ENCODE assay signal across 21 cellular contexts in the genomic region with DNA sequence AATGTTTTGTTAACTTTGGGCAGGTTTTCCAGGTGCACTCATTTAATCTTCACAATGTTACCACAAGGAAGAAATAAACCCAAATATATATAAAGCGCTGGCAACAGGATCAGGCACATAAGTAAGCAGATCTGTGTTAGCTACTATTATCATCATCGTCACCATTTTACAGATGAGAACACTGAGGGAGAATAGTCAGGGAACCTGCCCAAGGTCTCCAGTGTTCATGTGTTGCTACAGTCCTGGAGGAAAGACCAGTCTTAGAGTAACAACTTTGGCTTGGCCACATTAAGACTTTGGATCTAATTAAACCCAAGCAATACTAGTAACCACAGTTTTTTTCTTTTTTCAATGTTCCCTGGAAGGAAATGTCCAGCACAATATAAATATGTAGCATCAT. TPM values are rescaled to one million over a fixed set of nuclear protein-coding genes. Genes with fewer than 3 reads are reported as not detected.
DNase-seq lines count a peak whose midpoint lies in the region; ATAC-seq and TF ChIP-seq lines count a peak whose summit lies in the region.
"Had no signal": no experiment of that assay in that cellular context is flagged by ENCODE, and none has a peak within 500 bp of the region (broad histone marks: within the 10 kb centered on the region; RNA-seq: fewer than 3 reads in every experiment).

No MANE protein-coding gene starts in this region.

- H3K9me3 ChIP-seq in GM23248 (ENCODE audit: low read depth) (no peaks in the 10 kb centered on the region), hepatocyte (ENCODE audit: low read depth) (no peaks in the 10 kb centered on the region), smooth muscle cell (replicated peaks; ENCODE audit: low read depth) (no peaks in the 10 kb centered on the region)
- H3K9me3 ChIP-seq: Caco-2, SK-N-SH had no signal

- no peak overlapping the region for H3K4me3 Mint-ChIP-seq in activated T-helper 2 cell treated with anti-CD3 and anti-CD28 coated beads, Interferon-gamma antibody, Interleukin-2, Interleukin-4, amounts not matched to agents 10 μg/mL and 5 μg/mL and 100 μg/mL, durations not matched to agents 14 hours and 24 hours and 36 hours (ENCODE audit: low read depth)
- H3K4me3 Mint-ChIP-seq: CD4-positive, alpha-beta memory T cell had no signal

- H3K4me3 ChIP-seq in GM23248 (peak overlapping the region; percentile 53), hepatocyte (no peak overlapping the region), smooth muscle cell (no peak overlapping the region)

- H3K27me3 Mint-ChIP-seq in activated T-helper 2 cell treated with anti-CD3 and anti-CD28 coated beads, Interferon-gamma antibody, Interleukin-2, Interleukin-4, amounts not matched to agents 10 μg/mL and 5 μg/mL and 100 μg/mL, durations not matched to agents 14 hours and 24 hours and 36 hours (ENCODE audit: low read depth), result no peaks in the 10 kb centered on the region

- peaks cover 99% of the 10 kb centered on the region for H3K79me2 ChIP-seq in GM23248 (ENCODE audit: insufficient read depth)
- peaks cover 66% of the 10 kb centered on the region for H3K79me2 ChIP-seq in hepatocyte
- peaks cover 50% of the 10 kb centered on the region for H3K79me2 ChIP-seq in smooth muscle cell (ENCODE audit: low read depth)

- 98% methylated on average over 2 of the region's 2 CpGs for WGBS in GM23248 (ENCODE audit: low coverage in 1 of 2, low lambda C conversion rate in 2 of 2, missing lambda C conversion rate in 2 of 2), 2 experiments
- WGBS in hepatocyte (ENCODE audit: low lambda C conversion rate, missing lambda C conversion rate), result 94% methylated on average over 2 of the region's 2 CpGs
- WGBS in smooth muscle cell (ENCODE audit: low lambda C conversion rate), result 98% methylated on average over 2 of the region's 2 CpGs

- peak overlapping the region; percentile 93 for H3K27ac ChIP-seq in GM23248
- H3K27ac ChIP-seq in hepatocyte, result peak overlapping the region; percentile 78
- peak overlapping the region; percentile 86 for H3K27ac ChIP-seq in smooth muscle cell (ENCODE audit: low read depth)
- H3K27ac ChIP-seq in substantia nigra (ENCODE audit: low read depth, low read length, poor library complexity, severe bottlenecking), result no peak overlapping the region
- H3K27ac ChIP-seq: RWPE1 had no signal

- intact Hi-C loops in activated T-helper 2 cell treated with anti-CD3 and anti-CD28 coated beads, Interferon-gamma antibody, Interleukin-2, Interleukin-4, amounts not matched to agents 10 μg/mL and 5 μg/mL and 100 μg/mL, durations not matched to agents 14 hours and 24 hours and 36 hours (cut with micrococcal nuclease), result no loop called here

- H4K20me1 ChIP-seq in GM23248 (ENCODE audit: insufficient read depth) (no peaks in the 10 kb centered on the region), hepatocyte (ENCODE audit: insufficient read depth, poor library complexity, severe bottlenecking) (no peaks in the 10 kb centered on the region), smooth muscle cell (ENCODE audit: low read depth) (no peaks in the 10 kb centered on the region)

- peaks cover 53% of the 10 kb centered on the region for H3K4me1 Mint-ChIP-seq in activated T-helper 2 cell treated with anti-CD3 and anti-CD28 coated beads, Interferon-gamma antibody, Interleukin-2, Interleukin-4, amounts not matched to agents 10 μg/mL and 5 μg/mL and 100 μg/mL, durations not matched to agents 14 hours and 24 hours and 36 hours (ENCODE audit: low read depth)
- H3K4me1 Mint-ChIP-seq: CD4-positive, alpha-beta memory T cell had no signal

- no peak for ATAC-seq in HG03439 (IDR thresholded peaks at IDR 0.05; ENCODE audit: unreplicated experiment)

- H3K27ac Mint-ChIP-seq in activated T-helper 2 cell treated with anti-CD3 and anti-CD28 coated beads, Interferon-gamma antibody, Interleukin-2, Interleukin-4, amounts not matched to agents 10 μg/mL and 5 μg/mL and 100 μg/mL, durations not matched to agents 14 hours and 24 hours and 36 hours, result peak overlapping the region; percentile 0
- H3K27ac Mint-ChIP-seq: CD4-positive, alpha-beta memory T cell had no signal

- peaks cover 31% of the 10 kb centered on the region for H3K36me3 Mint-ChIP-seq in activated T-helper 2 cell treated with anti-CD3 and anti-CD28 coated beads, Interferon-gamma antibody, Interleukin-2, Interleukin-4, amounts not matched to agents 10 μg/mL and 5 μg/mL and 100 μg/mL, durations not matched to agents 14 hours and 24 hours and 36 hours (ENCODE audit: low read depth)
- H3K36me3 Mint-ChIP-seq: CD4-positive, alpha-beta memory T cell had no signal

- no peaks in the 10 kb centered on the region for H3K9me2 ChIP-seq in GM23248 (ENCODE audit: insufficient read depth)
- no peaks in the 10 kb centered on the region for H3K9me2 ChIP-seq in hepatocyte (replicated peaks; ENCODE audit: insufficient read depth)
- H3K9me2 ChIP-seq: SK-N-SH had no signal

- H3K4me2 ChIP-seq in GM23248 (ENCODE audit: unreplicated experiment) (peak overlapping the region; percentile 99), hepatocyte (no peak overlapping the region), smooth muscle cell (no peak overlapping the region)
- H3K4me2 ChIP-seq: SK-N-SH had no signal

- peaks cover 56% of the 10 kb centered on the region for H3K36me3 ChIP-seq in GM23248 (ENCODE audit: low read depth)
- H3K36me3 ChIP-seq in hepatocyte (replicated peaks; ENCODE audit: insufficient read depth, low read depth), result no peaks in the 10 kb centered on the region
- no peaks in the 10 kb centered on the region for H3K36me3 ChIP-seq in smooth muscle cell (ENCODE audit: low read depth)

- H2AFZ ChIP-seq in GM23248 (no peak overlapping the region), hepatocyte (no peak overlapping the region), smooth muscle cell (ENCODE audit: low read depth) (no peak overlapping the region)

- in situ Hi-C loops in GM23248 (cut with MboI), result no loop called here

- TF ChIP-seq CTCF in hepatocyte (IDR thresholded peaks at IDR 0.05; ENCODE audit: poor library complexity) (no peak), smooth muscle cell (IDR thresholded peaks at IDR 0.05; ENCODE audit: borderline replicate concordance, insufficient read depth, poor library complexity, severe bottlenecking) (no peak)

- H3K9ac ChIP-seq in GM23248 (peak overlapping the region; percentile 51), smooth muscle cell (ENCODE audit: low read depth) (peak overlapping the region; percentile 53)
- H3K9ac ChIP-seq: SK-N-SH had no signal

- DNase-seq in GM23248, result no peak
- no peak for DNase-seq in activated T-helper 2 cell treated with anti-CD3 and anti-CD28 coated beads, Interferon-gamma antibody, Interleukin-2, Interleukin-4, amounts not matched to agents 10 μg/mL and 5 μg/mL and 100 μg/mL, durations not matched to agents 14 hours and 24 hours and 36 hours (ENCODE audit: low spot score)
- no peak for DNase-seq in hepatocyte (ENCODE audit: low spot score)
- no peak for DNase-seq in smooth muscle cell (lab: John Stamatoyannopoulos, UW; ENCODE audit: unreplicated experiment)
- no peak for DNase-seq in NCI-H146 treated with DMSO at 0.1 percent for 48 hours (lab: John Stamatoyannopoulos, UW; ENCODE audit: unreplicated experiment)
- DNase-seq in substantia nigra (lab: John Stamatoyannopoulos, UW), result no peak
- DNase-seq: Caco-2; CD4-positive, alpha-beta memory T cell; DMS 273 treated with DMSO at 0.1 percent for 48 hours; H7; MM.1S; NCI-H1048; NCI-H1417 treated with DMSO at 0.1 percent for 48 hours; NCI-H1930; NCI-H226; NCI-H774; NK-92 treated with Interleukin-12 subunit alpha and Interleukin-12 subunit beta, amount 100 ng/mL, for 24 hours; SIG-M5; SK-N-SH had no signal

- H3K9me3 Mint-ChIP-seq in activated T-helper 2 cell treated with anti-CD3 and anti-CD28 coated beads, Interferon-gamma antibody, Interleukin-2, Interleukin-4, amounts not matched to agents 10 μg/mL and 5 μg/mL and 100 μg/mL, durations not matched to agents 14 hours and 24 hours and 36 hours, result no peaks in the 10 kb centered on the region

- peaks cover 99% of the 10 kb centered on the region for H3F3A ChIP-seq in GM23248 (ENCODE audit: insufficient read depth)
- H3F3A ChIP-seq in smooth muscle cell (ENCODE audit: low read depth), result peaks cover 27% of the 10 kb centered on the region

- H3K27me3 ChIP-seq in GM23248 (replicated peaks; ENCODE audit: insufficient read depth) (no peaks in the 10 kb centered on the region), hepatocyte (no peaks in the 10 kb centered on the region), smooth muscle cell (ENCODE audit: low read depth) (no peaks in the 10 kb centered on the region)

- H3K4me1 ChIP-seq in GM23248 (ENCODE audit: insufficient read depth) (peaks cover 98% of the 10 kb centered on the region), hepatocyte (ENCODE audit: insufficient read depth) (peaks cover 37% of the 10 kb centered on the region), smooth muscle cell (ENCODE audit: low read depth) (peaks cover 32% of the 10 kb centered on the region)
- H3K4me1 ChIP-seq: Caco-2 had no signal

RNA-seq across cellular contexts. Expression of gene NREP, which starts 11.9 kb away (rescaled TPM):
- 1,282 and 1,485 TPM in 2 replicates for total RNA-seq in GM23248 (2014; rRNA removed; shearing (Covaris generic))
- 1,378 and 1,415 TPM in 2 replicates for polyA plus RNA-seq in GM23248 (2016; fragmentation: Nextera tagmentation; extraction: Ambion mirVana)
- total RNA-seq in activated T-helper 2 cell treated with anti-CD3 and anti-CD28 coated beads, Interferon-gamma antibody, Interleukin-2, Interleukin-4, amounts not matched to agents 10 μg/mL and 5 μg/mL and 100 μg/mL, durations not matched to agents 14 hours and 24 hours and 36 hours, result 34.9 and 35.3 TPM in 2 replicates
- total RNA-seq in hepatocyte, result 263 and 294 TPM in 2 replicates
- polyA plus RNA-seq in hepatocyte, result 148 and 177 TPM in 2 replicates
- 270 and 306 TPM in 2 replicates for total RNA-seq in smooth muscle cell
- polyA plus RNA-seq in smooth muscle cell, result 166 and 191 TPM in 2 replicates
